Comparison of ENCODE assay signal across 19 cellular contexts in genomic region chr15:40369474-40369869, GRCh38. TPM values are rescaled to one million over a fixed set of nuclear protein-coding genes. Genes with fewer than 3 reads are reported as not detected.
"Had no signal": no experiment of that assay in that cellular context is flagged by ENCODE, and none has a peak within 500 bp of the region (broad histone marks: within the 10 kb centered on the region; RNA-seq: fewer than 3 reads in every experiment).

No MANE protein-coding gene starts in this region.

- H3K27ac Mint-ChIP-seq: activated CD4-positive, alpha-beta T cell treated with anti-CD3 and anti-CD28 coated beads for 36 hours; activated CD8-positive, alpha-beta T cell treated with anti-CD3 and anti-CD28 coated beads for 36 hours; T-helper 2 cell treated with Interferon-gamma antibody and Interleukin-4, amounts not matched to agents 5 μg/mL and 100 μg/mL, for 36 hours; WTC11 had no signal

- ATAC-seq: activated CD4-positive, alpha-beta T cell treated with anti-CD3 and anti-CD28 coated beads for 36 hours; activated CD8-positive, alpha-beta T cell treated with anti-CD3 and anti-CD28 coated beads for 36 hours; body of pancreas; left ventricle myocardium superior; upper lobe of right lung; WTC11 had no signal

- H3K9me3 ChIP-seq: body of pancreas, stomach, testis, upper lobe of right lung had no signal

- H3K36me3 Mint-ChIP-seq: WTC11 had no signal

- H3K9me3 Mint-ChIP-seq: activated CD8-positive, alpha-beta T cell treated with anti-CD3 and anti-CD28 coated beads for 36 hours; T-helper 2 cell treated with Interferon-gamma antibody and Interleukin-4, amounts not matched to agents 5 μg/mL and 100 μg/mL, for 36 hours; WTC11 had no signal

- H3K27me3 Mint-ChIP-seq: activated CD4-positive, alpha-beta T cell treated with anti-CD3 and anti-CD28 coated beads for 36 hours; activated CD8-positive, alpha-beta T cell treated with anti-CD3 and anti-CD28 coated beads for 36 hours had no signal

- H3K4me1 ChIP-seq: testis had no signal

- H3K27ac ChIP-seq: body of pancreas, coronary artery, stomach, testis, upper lobe of right lung had no signal

- H3K36me3 ChIP-seq: stomach, upper lobe of right lung had no signal

- H3K27me3 ChIP-seq: body of pancreas, stomach, testis, upper lobe of right lung had no signal

- H3K4me3 Mint-ChIP-seq: activated CD4-positive, alpha-beta T cell treated with anti-CD3 and anti-CD28 coated beads for 36 hours; activated CD8-positive, alpha-beta T cell treated with anti-CD3 and anti-CD28 coated beads for 36 hours; WTC11 had no signal

- H3K4me3 ChIP-seq: body of pancreas, coronary artery, smooth muscle cell, stomach, testis, upper lobe of right lung had no signal

- DNase-seq: activated CD4-positive, alpha-beta T cell treated with anti-CD3 and anti-CD28 coated beads for 36 hours; activated CD8-positive, alpha-beta T cell treated with anti-CD3 and anti-CD28 coated beads for 36 hours; activated gamma-delta T cell; activated T-cell treated with anti-CD3 and anti-CD28 coated beads, Interleukin-2, amount 50 U/mL, for 48 hours; body of pancreas; central memory CD4-positive, alpha-beta T cell; effector CD4-positive, alpha-beta T cell; left ventricle myocardium superior; stimulated activated CD4-positive, alpha-beta T cell treated with anti-CD3 and anti-CD28 coated beads, Interleukin-4, amount 100 ng/mL, for 1 hour; stomach; testis; upper lobe of right lung had no signal

RNA-seq across cellular contexts. Expression of gene PHGR1, which starts 18.6 kb away (rescaled TPM):
- total RNA-seq: activated CD4-positive, alpha-beta T cell treated with anti-CD3 and anti-CD28 coated beads for 36 hours; activated CD8-positive, alpha-beta T cell treated with anti-CD3 and anti-CD28 coated beads for 36 hours; body of pancreas; frontal cortex; left ventricle myocardium superior; mononuclear cell; sciatic nerve; smooth muscle cell; testis; upper lobe of right lung; WTC11 had no signal
